In the genomic region with DNA sequence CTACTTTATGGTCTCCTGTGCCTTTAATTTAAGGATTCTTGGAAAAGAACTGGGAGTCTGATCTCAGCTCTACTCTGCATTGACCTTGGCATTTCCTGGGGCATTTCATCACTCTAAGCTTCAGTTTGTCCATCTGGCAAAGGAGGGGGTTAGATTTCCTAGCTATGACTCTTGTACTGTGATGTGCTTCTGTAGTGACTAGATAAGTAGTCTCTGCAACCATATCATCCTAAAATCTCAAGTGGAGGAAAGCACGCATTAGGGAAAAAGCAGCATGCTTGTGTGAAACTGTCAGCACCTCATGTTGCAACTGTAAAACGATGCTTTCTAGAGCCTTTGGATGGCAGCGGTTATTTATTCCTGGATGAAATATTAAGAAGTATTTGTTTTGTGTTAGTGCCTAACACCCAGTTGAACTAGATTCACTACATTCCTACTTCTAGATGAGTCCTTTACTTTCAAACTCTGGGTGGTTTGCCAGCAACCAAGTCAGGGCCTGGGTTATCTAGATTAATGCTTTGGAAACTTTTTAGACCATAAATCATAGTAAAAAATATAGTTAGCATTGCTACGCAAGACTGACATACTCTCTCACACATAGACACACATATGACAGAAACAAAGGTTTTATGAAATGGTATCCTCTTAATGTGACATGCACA, we compare ENCODE assay signal across 9 cellular contexts. TPM values are rescaled to one million over a fixed set of nuclear protein-coding genes. Genes with fewer than 3 reads are reported as not detected.
A peak's percentile ranks its signal among the peaks of the same experiment; 100 is the strongest.
DNase-seq lines count a peak whose midpoint lies in the region; ATAC-seq, FAIRE-seq and TF ChIP-seq lines count a peak whose summit lies in the region.
"Had no signal": no experiment of that assay in that cellular context is flagged by ENCODE, and none has a peak within 500 bp of the region (broad histone marks: within the 10 kb centered on the region; RNA-seq: fewer than 3 reads in every experiment).

No MANE protein-coding gene starts in this region.

- H3K27me3 ChIP-seq in bronchial epithelial cell (ENCODE audit: control insufficient read depth, insufficient read depth, low read length) (no peaks in the 10 kb centered on the region), mesendoderm (ENCODE audit: insufficient read depth, low read length, poor library complexity) (no peaks in the 10 kb centered on the region), small intestine (ENCODE audit: control insufficient read depth in 2 of 2, insufficient read depth in 2 of 2, low read length in 2 of 2) (no peaks in the 10 kb centered on the region)

- TF ChIP-seq CTCF in bronchial epithelial cell (IDR thresholded peaks at IDR 0.05; ENCODE audit: insufficient read depth, low read length, severe bottlenecking): no peak

- WGBS in mesendoderm (ENCODE audit: extremely low coverage, insufficient coverage, low lambda C conversion rate): no CpG with 5 or more reads among the region's 4 CpGs
- WGBS in small intestine, 3 donors: 56 to 77% (median 74%) methylated on average over 4 of the region's 4 CpGs

- no peak overlapping the region for H2BK5ac ChIP-seq in mesendoderm (ENCODE audit: low read length)

- peak; percentile 69 to 81 for DNase-seq in AML-193 (lab: John Stamatoyannopoulos, UW)
- peak; percentile 60 for DNase-seq in MV-4-11 (lab: John Stamatoyannopoulos, UW)
- peak; percentile 70 for DNase-seq in bronchial epithelial cell (ENCODE audit: low read depth)
- DNase-seq in mesendoderm: peak; percentile 78
- DNase-seq in small intestine: no peak
- no peak for DNase-seq in NCI-H345 treated with DMSO at 0.1 percent for 48 hours (lab: John Stamatoyannopoulos, UW; ENCODE audit: unreplicated experiment)
- no peak for DNase-seq in NCI-H1105 (lab: John Stamatoyannopoulos, UW)
- DNase-seq: stimulated activated CD4-positive, alpha-beta T cell treated with anti-CD3 and anti-CD28 coated beads, Interleukin-2, amount 100 ng/mL, for 24 hours had no signal

- no peak for FAIRE-seq in bronchial epithelial cell (lab: Jason Lieb, UNC)
- no peak for FAIRE-seq in small intestine (lab: Jason Lieb, UNC)

- H3K27ac ChIP-seq in mesendoderm (ENCODE audit: low read depth, low read length) (no peak overlapping the region), small intestine (ENCODE audit: low read depth in 1 of 2, low read length in 1 of 2) (no peak overlapping the region)

- peaks cover 30% of the 10 kb centered on the region for H3K79me2 ChIP-seq in mesendoderm (ENCODE audit: control insufficient read depth, insufficient read depth, low read length)

- H3K18ac ChIP-seq in mesendoderm (ENCODE audit: low read length): no peak overlapping the region

- H3K4me3 ChIP-seq in bronchial epithelial cell (ENCODE audit: low read depth, low read length) (no peak overlapping the region), mesendoderm (ENCODE audit: low read length) (no peak overlapping the region), small intestine (ENCODE audit: low read depth in 1 of 2, low read length in 2 of 2) (no peak overlapping the region)

- H4K8ac ChIP-seq in mesendoderm (ENCODE audit: low read depth, low read length): no peak overlapping the region

- H3K56ac ChIP-seq in mesendoderm (ENCODE audit: low read length): no peak overlapping the region

- H3K4me1 ChIP-seq in mesendoderm (ENCODE audit: control insufficient read depth, low read depth, low read length) (peaks cover 8% of the 10 kb centered on the region), small intestine (ENCODE audit: control insufficient read depth in 2 of 2, insufficient read depth in 1 of 2, low read depth in 1 of 2, low read length in 1 of 2) (no peaks in the 10 kb centered on the region)

- H4K5ac ChIP-seq in mesendoderm (ENCODE audit: low read length): no peak overlapping the region

- H3K4me2 ChIP-seq in mesendoderm (ENCODE audit: low read length): no peak overlapping the region

- H3K9ac ChIP-seq in mesendoderm (ENCODE audit: low read length): peak overlapping the region; percentile 2

- no peak overlapping the region for H2AK5ac ChIP-seq in mesendoderm (ENCODE audit: low read length)

- H3K79me1 ChIP-seq in mesendoderm (ENCODE audit: low read length): peaks cover 11% of the 10 kb centered on the region

- H3K4ac ChIP-seq in mesendoderm (ENCODE audit: low read depth, low read length): no peak overlapping the region

- H3K23ac ChIP-seq in mesendoderm (ENCODE audit: low read length): no peak overlapping the region

- H3K36me3 ChIP-seq in bronchial epithelial cell (ENCODE audit: control insufficient read depth, insufficient read depth, low read length) (peaks cover 2% of the 10 kb centered on the region), mesendoderm (ENCODE audit: control insufficient read depth, insufficient read depth, low read length) (no peaks in the 10 kb centered on the region), small intestine (ENCODE audit: control insufficient read depth in 2 of 2, insufficient read depth in 2 of 2, low read length in 2 of 2) (no peaks in the 10 kb centered on the region)

- no peak overlapping the region for H2BK15ac ChIP-seq in mesendoderm (replicated peaks; ENCODE audit: low read depth)

- H3K9me3 ChIP-seq in small intestine (ENCODE audit: control insufficient read depth, low read depth): no peaks in the 10 kb centered on the region

- no peak overlapping the region for H2BK120ac ChIP-seq in mesendoderm (ENCODE audit: low read depth, low read length)

- ATAC-seq in HG02798 (IDR thresholded peaks at IDR 0.05; ENCODE audit: poor library complexity, unreplicated experiment): no peak

RNA-seq across cellular contexts. Expression of gene WDFY2, which starts 6.8 kb away (rescaled TPM):
- total RNA-seq in bronchial epithelial cell: 11.3 and 19.5 TPM in 2 replicates
- 5.7 TPM for polyA plus RNA-seq in mesendoderm (2013, experiment 1 of 2)
- polyA plus RNA-seq in mesendoderm (2013, experiment 2 of 2): 6.1 TPM
- 1 to 10 TPM in 1 of 3 donors, under 1 TPM in 2; 0.81 to 2.5 (median 0.89) TPM for polyA plus RNA-seq in small intestine

Comparison
In these comparisons a context has a peak if more than half of its experiments do, and no peak if none do; other contexts are left out.
1. DNase-seq: peak in AML-193 (2 of 2), MV-4-11 (single experiment), bronchial epithelial cell (single experiment) and mesendoderm (single experiment); none in small intestine (single experiment), NCI-H345 treated with DMSO at 0.1 percent for 48 hours (single experiment) and NCI-H1105 (single experiment).